Comparison of ENCODE assay signal across 16 cellular contexts in genomic region chr10:28970231-28970630, GRCh38.
"Had no signal": no experiment of that assay in that cellular context is flagged by ENCODE, and none has a peak within 500 bp of the region (broad histone marks: within the 10 kb centered on the region; RNA-seq: fewer than 3 reads in every experiment).

No MANE protein-coding gene starts in this region.

- H3K9me3 Mint-ChIP-seq: activated naive CD8-positive, alpha-beta T cell treated with anti-CD3 and anti-CD28 coated beads, Interleukin-2, amount 50 U/mL, for 24 hours had no signal

- H3K27ac ChIP-seq: SJCRH30, suprapubic skin, VCaP had no signal

- H3K4me1 Mint-ChIP-seq: activated naive CD8-positive, alpha-beta T cell treated with anti-CD3 and anti-CD28 coated beads, Interleukin-2, amount 50 U/mL, for 24 hours; brain had no signal

- H3K4me3 Mint-ChIP-seq: activated naive CD8-positive, alpha-beta T cell treated with anti-CD3 and anti-CD28 coated beads, Interleukin-2, amount 50 U/mL, for 24 hours; activated T-helper 1 cell treated with anti-CD3 and anti-CD28 coated beads, Interleukin-12 subunit alpha, Interleukin-12 subunit beta, Interleukin-2, Interleukin-4 antibody, amounts not matched to agents 30 ng/mL and 10 ng/mL and 1 ng/mL, durations not matched to agents 14 hours and 24 hours and 36 hours; brain; nephron; type B pancreatic cell had no signal

- H3K27me3 ChIP-seq: SJCRH30, suprapubic skin had no signal

- H3K36me3 Mint-ChIP-seq: brain, type B pancreatic cell had no signal

- ATAC-seq: activated naive CD8-positive, alpha-beta T cell treated with anti-CD3 and anti-CD28 coated beads, Interleukin-2, amount 50 U/mL, for 24 hours; stimulated activated naive CD8-positive, alpha-beta T cell treated with anti-CD3 and anti-CD28 coated beads, Interleukin-15, Interleukin-2, amounts not matched to agents 100 U/mL and 50 U/mL, for 24 hours had no signal

- H3K27ac Mint-ChIP-seq: activated naive CD8-positive, alpha-beta T cell treated with anti-CD3 and anti-CD28 coated beads, Interleukin-2, amount 50 U/mL, for 24 hours; activated T-helper 1 cell treated with anti-CD3 and anti-CD28 coated beads, Interleukin-12 subunit alpha, Interleukin-12 subunit beta, Interleukin-2, Interleukin-4 antibody, amounts not matched to agents 30 ng/mL and 10 ng/mL and 1 ng/mL, durations not matched to agents 14 hours and 24 hours and 36 hours; brain; nephron; type B pancreatic cell had no signal

- H3K4me1 ChIP-seq: SJCRH30, suprapubic skin had no signal

- H3K36me3 ChIP-seq: SJCRH30, suprapubic skin had no signal

- H3K4me3 ChIP-seq: SJCRH30, suprapubic skin had no signal

- DNase-seq: activated naive CD4-positive, alpha-beta T cell treated with Interleukin-2 at 50 U/mL for 16 hours; activated naive CD8-positive, alpha-beta T cell treated with anti-CD3 and anti-CD28 coated beads, Interleukin-2, amount 50 U/mL, for 24 hours; cerebellar nuclear complex; glutamatergic neuron; occipital lobe; SJCRH30; stimulated activated CD4-positive, alpha-beta T cell treated with anti-CD3 and anti-CD28 coated beads, Interleukin-4, amount 100 ng/mL, for 1 hour; stimulated activated CD8-positive, alpha-beta memory T cell treated with anti-CD3 and anti-CD28 coated beads, Interleukin-4, amount 100 ng/mL, for 48 hours; stimulated activated naive CD8-positive, alpha-beta T cell treated with anti-CD3 and anti-CD28 coated beads, Interleukin-15, Interleukin-2, amounts not matched to agents 100 U/mL and 50 U/mL, for 24 hours; SW 1271 had no signal
